Comparison of ENCODE assay signal across 33 cellular contexts in genomic region chr12:98788396-98788795, GRCh38.
"Had no signal": no experiment of that assay in that cellular context is flagged by ENCODE, and none has a peak within 500 bp of the region (broad histone marks: within the 10 kb centered on the region; RNA-seq: fewer than 3 reads in every experiment).

No MANE protein-coding gene starts in this region.

- H3K27ac ChIP-seq: brain microvascular endothelial cell, KMS-11, RWPE1, VCaP had no signal

- H3K9ac ChIP-seq: KMS-11 had no signal

- H3K4me2 ChIP-seq: KMS-11 had no signal

- ATAC-seq: activated naive CD4-positive, alpha-beta T cell treated with anti-CD3 and anti-CD28 coated beads, Interleukin-2, amount 50 U/mL, for 72 hours; activated T-cell treated with anti-CD3 and anti-CD28 coated beads, Interleukin-2, amount 50 U/mL, for 4 hours; Panc1; Right ventricle myocardium inferior had no signal

- DNase-seq: activated B cell treated with CpG ODN at 0.5 μM for 24 hours; activated CD4-positive, alpha-beta memory T cell treated with anti-CD3 and anti-CD28 coated beads for 36 hours; activated CD4-positive, alpha-beta T cell treated with anti-CD3 and anti-CD28 coated beads for 4 hours; activated CD4-positive, alpha-beta T cell treated with anti-CD3 and anti-CD28 coated beads, Interleukin-2, amount 50 U/mL, for 1 hour; activated CD4-positive, CD25-positive, alpha-beta regulatory T cell treated with anti-CD3 and anti-CD28 coated beads, Interleukin-2, amount 50 U/mL, for 72 hours; activated CD8-positive, alpha-beta memory T cell treated with anti-CD3 and anti-CD28 coated beads, Interleukin-2, amount 50 U/mL, for 4 hours; activated gamma-delta T cell treated with Interleukin-2 at 50 U/mL for 16 hours; activated naive CD4-positive, alpha-beta T cell treated with anti-CD3 and anti-CD28 coated beads for 36 hours; activated T-cell treated with anti-CD3 and anti-CD28 coated beads for 4 hours; activated T-cell treated with anti-CD3 and anti-CD28 coated beads, Interleukin-2, amount 50 U/mL, for 4 hours; anterior cingulate cortex; brain microvascular endothelial cell; MM.1S; MV-4-11; NCI-H1092; NCI-H1436 treated with DMSO at 0.1 percent for 48 hours; NCI-H1694 treated with DMSO at 0.1 percent for 48 hours; NCI-H2029; NCI-H2107; NCI-H2171; NCI-H446; NCI-H510A treated with DMSO at 0.1 percent for 48 hours; NCI-H526 treated with DMSO at 0.1 percent for 48 hours; SW 1271; T-helper 1 cell; T-helper 2 cell; T-helper 9 cell had no signal

- H3K36me3 ChIP-seq: brain microvascular endothelial cell had no signal

- H3K27me3 ChIP-seq: brain microvascular endothelial cell had no signal
